8 cellular contexts compared by ENCODE assay signal in genomic region chr17:81867123-81867951, GRCh38. TPM values are rescaled to one million over a fixed set of nuclear protein-coding genes. Genes with fewer than 3 reads are reported as not detected.
A peak's percentile ranks its signal among the peaks of the same experiment; 100 is the strongest.
DNase-seq lines count a peak whose midpoint lies in the region; ATAC-seq and TF ChIP-seq lines count a peak whose summit lies in the region.

No MANE protein-coding gene starts in this region.

- peak overlapping the region; percentile 93 to 95 for H3K27ac ChIP-seq in right atrium auricular region

- no peak for TF ChIP-seq CTCF in right atrium auricular region (IDR thresholded peaks at IDR 0.05)

- H3K36me3 ChIP-seq in right atrium auricular region = peaks cover 26% of the 10 kb centered on the region

- H3K4me1 ChIP-seq in right atrium auricular region = peaks cover 0 to 60% of the 10 kb centered on the region in 2 donors

- ATAC-seq in stimulated activated naive CD8-positive, alpha-beta T cell treated with anti-CD3 and anti-CD28 coated beads, Interleukin-15, Interleukin-2, amounts not matched to agents 100 U/mL and 50 U/mL, for 24 hours = no peak
- ATAC-seq in HG02970 (IDR thresholded peaks at IDR 0.05; ENCODE audit: low FRiP score, unreplicated experiment) (no peak), GM19324 (IDR thresholded peaks at IDR 0.05; ENCODE audit: low FRiP score, unreplicated experiment) (no peak)

- no peak overlapping the region for H3K4me3 ChIP-seq in right atrium auricular region

- H3K27me3 ChIP-seq in right atrium auricular region = no peaks in the 10 kb centered on the region

- H3K9me3 ChIP-seq in right atrium auricular region = no peaks in the 10 kb centered on the region

- DNase-seq in Daoy (ENCODE audit: low read depth) (peak; percentile 67), KBM-7 (peak; percentile 51), right atrium auricular region (ENCODE audit: low spot score) (no peak), HuH-7 (ENCODE audit: low spot score) (no peak)
- peak; percentile 27 for DNase-seq in activated CD8-positive, alpha-beta memory T cell treated with anti-CD3 and anti-CD28 coated beads, Interleukin-2, amount 50 U/mL, for 4 hours
- peak; percentile 49 for DNase-seq in stimulated activated naive CD8-positive, alpha-beta T cell treated with anti-CD3 and anti-CD28 coated beads, Interleukin-15, Interleukin-2, amounts not matched to agents 100 U/mL and 50 U/mL, for 24 hours

- in situ Hi-C loops in KBM-7 (cut with MboI; ENCODE audit: low pct_unique_long_range_greater_than_20kb, low sequenced_read_pairs) = no loop called here

RNA-seq across cellular contexts. Expression of gene ARHGDIA, which starts 3.8 kb away (rescaled TPM):
- 138 and 216 TPM in 2 replicates for total RNA-seq in Daoy (2014; rRNA removed; shearing (Covaris generic))
- 100 to 1,000 TPM in 1 of 2 donors, 10 to 100 TPM in 1; 59.4 to 145 TPM for total RNA-seq in right atrium auricular region

RNA-seq across cellular contexts. Expression of gene P4HB, which starts 7.0 kb away (rescaled TPM):
- total RNA-seq in Daoy (2014; rRNA removed; shearing (Covaris generic)) = 1,181 and 1,293 TPM in 2 replicates
- 100 to 1,000 TPM; 321 to 426 TPM for total RNA-seq in right atrium auricular region

RNA-seq across cellular contexts. Expression of gene ALYREF, which starts 24.0 kb away (rescaled TPM):
- total RNA-seq in Daoy (2014; rRNA removed; shearing (Covaris generic)) = 376 and 391 TPM in 2 replicates
- total RNA-seq in right atrium auricular region = 10 to 100 TPM; 24.3 to 35.9 TPM

RNA-seq across cellular contexts. Expression of gene ANAPC11, which starts 24.2 kb away (rescaled TPM):
- total RNA-seq in Daoy (2014; rRNA removed; shearing (Covaris generic)) = 149 and 250 TPM in 2 replicates
- 100 to 1,000 TPM; 126 to 229 TPM for total RNA-seq in right atrium auricular region

RNA-seq across cellular contexts. Expression of gene PPP1R27, which starts 32.5 kb away (rescaled TPM):
- not detected in 2 replicates for total RNA-seq in Daoy (2014; rRNA removed; shearing (Covaris generic))
- total RNA-seq in right atrium auricular region = not detected

Comparison
In these comparisons a context has a peak if more than half of its experiments do, and no peak if none do; other contexts are left out.
1. DNase-seq: peak in Daoy (single experiment), KBM-7 (single experiment), activated CD8-positive, alpha-beta memory T cell treated with anti-CD3 and anti-CD28 coated beads, Interleukin-2, amount 50 U/mL, for 4 hours (single experiment) and stimulated activated naive CD8-positive, alpha-beta T cell treated with anti-CD3 and anti-CD28 coated beads, Interleukin-15, Interleukin-2, amounts not matched to agents 100 U/mL and 50 U/mL, for 24 hours (single experiment); none in right atrium auricular region (single experiment) and HuH-7 (single experiment).
2. RNA of gene ALYREF, which starts 24.0 kb away (total RNA-seq): 376 to 391 TPM in Daoy; 24.3 to 35.9 TPM in right atrium auricular region; every median in the first group is over 10 times any median in the second.